Comparison of ENCODE assay signal across 8 cellular contexts in the genomic region with DNA sequence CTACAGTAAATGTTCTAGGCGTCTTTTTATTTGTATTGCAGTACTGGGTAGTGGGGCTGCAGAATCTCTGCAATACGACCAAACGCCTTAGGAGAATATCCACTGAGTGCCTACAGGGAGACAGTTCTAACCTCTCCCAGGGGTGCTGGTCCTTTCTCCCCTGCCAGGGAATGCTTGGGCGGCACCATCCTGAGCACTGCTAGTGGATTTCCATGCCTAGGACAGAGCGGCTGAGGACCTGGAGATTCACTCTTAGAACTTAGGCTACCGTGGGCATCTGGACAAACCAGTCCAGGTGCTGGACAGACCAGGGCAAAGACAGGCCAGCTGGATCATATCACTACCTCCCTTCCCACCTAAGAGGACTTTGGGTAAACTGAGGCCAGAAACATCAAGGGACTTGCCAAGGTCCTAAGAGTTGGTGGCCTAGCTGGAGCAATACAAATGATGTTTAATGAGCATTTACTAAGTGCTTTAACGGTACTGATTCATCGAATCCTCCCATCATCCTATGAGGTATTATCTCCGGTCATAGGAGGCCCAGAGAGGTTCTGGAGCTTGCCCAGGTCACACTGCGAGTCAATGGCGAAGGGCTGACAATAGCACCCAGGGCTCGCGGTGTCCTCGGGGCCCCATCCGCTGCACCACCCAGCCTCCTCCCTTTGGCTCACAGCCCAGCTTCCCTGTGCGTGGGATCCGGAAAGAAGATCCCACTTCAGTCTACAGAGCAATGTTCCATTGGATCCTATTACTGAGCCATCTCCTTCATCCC. TPM values are rescaled to one million over a fixed set of nuclear protein-coding genes. Genes with fewer than 3 reads are reported as not detected.
DNase-seq lines count a peak whose midpoint lies in the region; ATAC-seq and TF ChIP-seq lines count a peak whose summit lies in the region.

No MANE protein-coding gene starts in this region.

- H3K27me3 ChIP-seq in DOHH2 (ENCODE audit: control insufficient read depth, low read length): no peaks in the 10 kb centered on the region
- H3K27me3 ChIP-seq in gastroesophageal sphincter: no peaks in the 10 kb centered on the region
- H3K27me3 ChIP-seq in ovary: no peaks in the 10 kb centered on the region

- no peaks in the 10 kb centered on the region for H3K27me3 Mint-ChIP-seq in WTC11 (ENCODE audit: low read depth)

- no peak for DNase-seq in WTC11 (ENCODE audit: low spot score)
- DNase-seq in ovary: peak in 4 of 5 donors; percentile 20 to 62 (median 43)
- DNase-seq in NAMALWA (ENCODE audit: low spot score): no peak
- DNase-seq in GM20000 (ENCODE audit: low spot score): no peak

- TF ChIP-seq POLR2A in gastroesophageal sphincter (IDR thresholded peaks at IDR 0.05) (no peak), ovary (IDR thresholded peaks at IDR 0.05) (no peak)

- 74% methylated on average over 7 of the region's 17 CpGs; no CpG with 5 or more reads in 1 of the 2 donors for WGBS in gastroesophageal sphincter (ENCODE audit: low coverage in 1 of 2), 2 donors
- 41 to 49% (median 46%) methylated on average over 17 of the region's 17 CpGs for WGBS in ovary, 3 donors

- intact Hi-C loops in ovary (cut with DNase I): no loop called here

- no peaks in the 10 kb centered on the region for H3K9me3 Mint-ChIP-seq in WTC11

- H3K9me2 ChIP-seq in DOHH2 (replicated peaks; ENCODE audit: control insufficient read depth, low read length): no peaks in the 10 kb centered on the region

- H3K27ac ChIP-seq in DOHH2 (ENCODE audit: low read depth, low read length) (no peak overlapping the region), gastroesophageal sphincter (peak overlapping the region in 3 of 4 donors; percentile 58 to 80 (median 79)), ovary (peak overlapping the region in 1 of 2 donors; percentile 37)

- ATAC-seq in HG03342 (IDR thresholded peaks at IDR 0.05; ENCODE audit: unreplicated experiment): peak; percentile 3
- ATAC-seq in WTC11: no peak; the same call in 1 of the 2 replicates
- ATAC-seq in gastroesophageal sphincter: peak; percentile 6
- no peak for ATAC-seq in HG02610 (IDR thresholded peaks at IDR 0.05; ENCODE audit: unreplicated experiment)

- no peak overlapping the region for H3K27ac Mint-ChIP-seq in WTC11

- H3K36me3 ChIP-seq in DOHH2 (ENCODE audit: control insufficient read depth, low read length) (peaks cover 2% of the 10 kb centered on the region; the same call in 1 of the 2 replicates), gastroesophageal sphincter (peaks cover 0 to 13% of the 10 kb centered on the region in 2 donors), ovary (no peaks in the 10 kb centered on the region)

- no peaks in the 10 kb centered on the region for H3K4me1 Mint-ChIP-seq in WTC11

- H3K36me3 Mint-ChIP-seq in WTC11: peaks cover 20% of the 10 kb centered on the region

- H3K4me1 ChIP-seq in DOHH2 (ENCODE audit: control insufficient read depth, low read length) (peaks cover 10% of the 10 kb centered on the region; the same call in 1 of the 2 replicates), gastroesophageal sphincter (peaks cover 0 to 15% (median 0%) of the 10 kb centered on the region in 3 donors), ovary (ENCODE audit: insufficient read depth) (no peaks in the 10 kb centered on the region)

- H3K9me3 ChIP-seq in DOHH2 (ENCODE audit: control insufficient read depth, insufficient read depth, low read length): peaks cover 6% of the 10 kb centered on the region; the same call in 1 of the 2 replicates
- no peaks in the 10 kb centered on the region for H3K9me3 ChIP-seq in gastroesophageal sphincter
- H3K9me3 ChIP-seq in ovary: no peaks in the 10 kb centered on the region

- H3K4me3 Mint-ChIP-seq in WTC11: peak overlapping the region; percentile 74

- no peaks in the 10 kb centered on the region for H4K20me1 ChIP-seq in DOHH2 (ENCODE audit: control insufficient read depth, insufficient read depth, low read depth, low read length)

- peak overlapping the region; percentile 96 for H3K4me2 ChIP-seq in DOHH2 (ENCODE audit: low read length)

- TF ChIP-seq CTCF in DOHH2 (IDR thresholded peaks at IDR 0.05; ENCODE audit: low read depth, low read length, poor library complexity, severe bottlenecking) (no peak), WTC11 (IDR thresholded peaks at IDR 0.05) (no peak), gastroesophageal sphincter (IDR thresholded peaks at IDR 0.05) (no peak), ovary (IDR thresholded peaks at IDR 0.05) (no peak), GM20000 (IDR thresholded peaks at IDR 0.05; ENCODE audit: extremely low read depth, missing control alignments) (no peak)

- H3F3A ChIP-seq in DOHH2 (ENCODE audit: control insufficient read depth, insufficient read depth): no peaks in the 10 kb centered on the region

- POLR2A ChIA-PET in WTC11 (lab: Charles Lee): no interaction called here

- TF ChIP-seq EP300 in gastroesophageal sphincter (IDR thresholded peaks at IDR 0.05): no peak
- no peak for TF ChIP-seq EP300 in ovary (IDR thresholded peaks at IDR 0.05)

- H3K79me2 ChIP-seq in DOHH2 (ENCODE audit: control insufficient read depth, low read length): no peaks in the 10 kb centered on the region; the same call in 1 of the 2 replicates

- H3K4me3 ChIP-seq in DOHH2 (ENCODE audit: low read length) (peak overlapping the region; percentile 93), gastroesophageal sphincter (peak overlapping the region; percentile 48 to 70), ovary (peak overlapping the region; percentile 31)

- CTCF ChIA-PET in WTC11 (lab: Charles Lee): interaction anchor here (0.9 to 2.0 kb wide), 2 partner anchors 38 to 160 kb away, joined by 3 to 7 read pairs; no protein-coding TSS in a partner anchor

TF ChIP-seq in WTC11, 78 proteins besides CTCF, POLR2A, EP300 and RAD21 (continues in another document):
- no peak for TF ChIP-seq ZNF263 (CRISPR knock-in tag; IDR thresholded peaks at IDR 0.05; ENCODE audit: low read depth)
- TF ChIP-seq, protein P1, sequence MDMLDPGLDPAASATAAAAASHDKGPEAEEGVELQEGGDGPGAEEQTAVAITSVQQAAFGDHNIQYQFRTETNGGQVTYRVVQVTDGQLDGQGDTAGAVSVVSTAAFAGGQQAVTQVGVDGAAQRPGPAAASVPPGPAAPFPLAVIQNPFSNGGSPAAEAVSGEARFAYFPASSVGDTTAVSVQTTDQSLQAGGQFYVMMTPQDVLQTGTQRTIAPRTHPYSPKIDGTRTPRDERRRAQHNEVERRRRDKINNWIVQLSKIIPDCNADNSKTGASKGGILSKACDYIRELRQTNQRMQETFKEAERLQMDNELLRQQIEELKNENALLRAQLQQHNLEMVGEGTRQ (CRISPR knock-in tag; IDR thresholded peaks at IDR 0.05): no peak
- TF ChIP-seq, protein P2, sequence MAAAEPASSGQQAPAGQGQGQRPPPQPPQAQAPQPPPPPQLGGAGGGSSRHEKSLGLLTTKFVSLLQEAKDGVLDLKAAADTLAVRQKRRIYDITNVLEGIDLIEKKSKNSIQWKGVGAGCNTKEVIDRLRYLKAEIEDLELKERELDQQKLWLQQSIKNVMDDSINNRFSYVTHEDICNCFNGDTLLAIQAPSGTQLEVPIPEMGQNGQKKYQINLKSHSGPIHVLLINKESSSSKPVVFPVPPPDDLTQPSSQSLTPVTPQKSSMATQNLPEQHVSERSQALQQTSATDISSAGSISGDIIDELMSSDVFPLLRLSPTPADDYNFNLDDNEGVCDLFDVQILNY (CRISPR knock-in tag; IDR thresholded peaks at IDR 0.05): no peak
- TF ChIP-seq, protein P3, sequence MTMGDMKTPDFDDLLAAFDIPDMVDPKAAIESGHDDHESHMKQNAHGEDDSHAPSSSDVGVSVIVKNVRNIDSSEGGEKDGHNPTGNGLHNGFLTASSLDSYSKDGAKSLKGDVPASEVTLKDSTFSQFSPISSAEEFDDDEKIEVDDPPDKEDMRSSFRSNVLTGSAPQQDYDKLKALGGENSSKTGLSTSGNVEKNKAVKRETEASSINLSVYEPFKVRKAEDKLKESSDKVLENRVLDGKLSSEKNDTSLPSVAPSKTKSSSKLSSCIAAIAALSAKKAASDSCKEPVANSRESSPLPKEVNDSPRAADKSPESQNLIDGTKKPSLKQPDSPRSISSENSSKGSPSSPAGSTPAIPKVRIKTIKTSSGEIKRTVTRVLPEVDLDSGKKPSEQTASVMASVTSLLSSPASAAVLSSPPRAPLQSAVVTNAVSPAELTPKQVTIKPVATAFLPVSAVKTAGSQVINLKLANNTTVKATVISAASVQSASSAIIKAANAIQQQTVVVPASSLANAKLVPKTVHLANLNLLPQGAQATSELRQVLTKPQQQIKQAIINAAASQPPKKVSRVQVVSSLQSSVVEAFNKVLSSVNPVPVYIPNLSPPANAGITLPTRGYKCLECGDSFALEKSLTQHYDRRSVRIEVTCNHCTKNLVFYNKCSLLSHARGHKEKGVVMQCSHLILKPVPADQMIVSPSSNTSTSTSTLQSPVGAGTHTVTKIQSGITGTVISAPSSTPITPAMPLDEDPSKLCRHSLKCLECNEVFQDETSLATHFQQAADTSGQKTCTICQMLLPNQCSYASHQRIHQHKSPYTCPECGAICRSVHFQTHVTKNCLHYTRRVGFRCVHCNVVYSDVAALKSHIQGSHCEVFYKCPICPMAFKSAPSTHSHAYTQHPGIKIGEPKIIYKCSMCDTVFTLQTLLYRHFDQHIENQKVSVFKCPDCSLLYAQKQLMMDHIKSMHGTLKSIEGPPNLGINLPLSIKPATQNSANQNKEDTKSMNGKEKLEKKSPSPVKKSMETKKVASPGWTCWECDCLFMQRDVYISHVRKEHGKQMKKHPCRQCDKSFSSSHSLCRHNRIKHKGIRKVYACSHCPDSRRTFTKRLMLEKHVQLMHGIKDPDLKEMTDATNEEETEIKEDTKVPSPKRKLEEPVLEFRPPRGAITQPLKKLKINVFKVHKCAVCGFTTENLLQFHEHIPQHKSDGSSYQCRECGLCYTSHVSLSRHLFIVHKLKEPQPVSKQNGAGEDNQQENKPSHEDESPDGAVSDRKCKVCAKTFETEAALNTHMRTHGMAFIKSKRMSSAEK (CRISPR knock-in tag; IDR thresholded peaks at IDR 0.05; ENCODE audit: borderline replicate concordance): no peak

RNA-seq across cellular contexts. Expression of a gene that starts 0.8 kb away (rescaled TPM):
- total RNA-seq in WTC11 (2021): 13.7 to 20.8 TPM (median 19.3 TPM) in 3 replicates
- total RNA-seq in gastroesophageal sphincter: 1 to 10 TPM; 4.4 to 8.8 (median 7.4) TPM
- total RNA-seq in ovary: 1 to 10 TPM; 3.4 to 9.6 (median 5.6) TPM
- 10 to 100 TPM in 1 of 2 donors, 1 to 10 TPM in 1; 8.6 to 12.3 TPM for polyA plus RNA-seq in ovary

RNA-seq across cellular contexts. Expression of a gene that starts 39.6 kb away (rescaled TPM):
- total RNA-seq in WTC11 (2021): 42.9 to 45.8 TPM (median 44.1 TPM) in 3 replicates
- total RNA-seq in gastroesophageal sphincter: 10 to 100 TPM; 23.0 to 30.3 (median 28.3) TPM
- 10 to 100 TPM; 27.0 to 45.9 (median 31.5) TPM for total RNA-seq in ovary
- 10 to 100 TPM; 26.8 to 46.6 TPM for polyA plus RNA-seq in ovary

RNA-seq across cellular contexts. Expression of a gene that starts 53.3 kb away (rescaled TPM):
- total RNA-seq in WTC11 (2021) (2.6 to 3.8 TPM (median 3.7 TPM) in 3 replicates), gastroesophageal sphincter (10 to 100 TPM; 15.9 to 36.3 (median 23.8) TPM), ovary (10 to 100 TPM in 1 of 7 donors, 1 to 10 TPM in 6; 4.0 to 12.1 (median 6.3) TPM)
- polyA plus RNA-seq in ovary: 10 to 100 TPM in 1 of 2 donors, 1 to 10 TPM in 1; 5.3 to 10.9 TPM

Comparison
In these comparisons a context has a peak if more than half of its experiments do, and no peak if none do; other contexts are left out.
1. H3K4me3 ChIP-seq: peak in every context shown above with its lines; median percentile 93 in DOHH2; 59 in gastroesophageal sphincter; 31 in ovary.
2. ATAC-seq: peak in HG03342 (single experiment) and gastroesophageal sphincter (single experiment); none in WTC11 (single experiment) and HG02610 (single experiment).
3. DNase-seq: peak in ovary (4 of 5); none in WTC11 (single experiment), NAMALWA (single experiment) and GM20000 (single experiment).